ENCODE assay signal across 8 cellular contexts in genomic region chr14:35404496-35405303, GRCh38. TPM values are rescaled to one million over a fixed set of nuclear protein-coding genes. Genes with fewer than 3 reads are reported as not detected.
DNase-seq lines count a peak whose midpoint lies in the region; ATAC-seq and TF ChIP-seq lines count a peak whose summit lies in the region.

Gene NFKBIA, minus strand, starts transcription at chr14:35404749. Its CDS starts 105 bp downstream, at chr14:35404644.

- peak; percentile 100 for TF ChIP-seq POLR2A in GM15510 (IDR thresholded peaks at IDR 0.05; ENCODE audit: borderline replicate concordance, extremely low read depth, insufficient read length)
- peak; percentile 85 to 97 for TF ChIP-seq POLR2A in uterus (IDR thresholded peaks at IDR 0.05)

- H3K36me3 ChIP-seq in left ventricle myocardium inferior (peaks cover 40% of the 10 kb centered on the region), uterus (no peaks in the 10 kb centered on the region)

- H3K27ac ChIP-seq in left ventricle myocardium inferior (replicated peaks), result peak within 1 kb of the TSS; percentile 100
- H3K27ac ChIP-seq in uterus, result peak within 1 kb of the TSS; percentile 98 to 100

- H3K4me3 ChIP-seq in left ventricle myocardium inferior, result peak within 1 kb of the TSS; percentile 89
- peak within 1 kb of the TSS; percentile 83 to 99 for H3K4me3 ChIP-seq in uterus

- peak; percentile 57 for ATAC-seq in HG02852 (IDR thresholded peaks at IDR 0.05; ENCODE audit: unreplicated experiment)

- H3K9me3 ChIP-seq in left ventricle myocardium inferior (replicated peaks), result no peaks in the 10 kb centered on the region
- H3K9me3 ChIP-seq in uterus, result no peaks in the 10 kb centered on the region

- peaks cover 86% of the 10 kb centered on the region for H3K4me1 ChIP-seq in left ventricle myocardium inferior
- H3K4me1 ChIP-seq in uterus, result peaks cover 8% of the 10 kb centered on the region in 2 donors

- TF ChIP-seq CTCF in left ventricle myocardium inferior (IDR thresholded peaks at IDR 0.05; ENCODE audit: borderline replicate concordance) (peak; percentile 34), uterus (IDR thresholded peaks at IDR 0.05) (peak in 3 of 4 experiments; percentile 11 to 65 (median 41))

- intact Hi-C loops in T-helper 1 cell treated with Interleukin-12 subunit alpha and Interleukin-12 subunit beta and Interleukin-4 antibody, amounts not matched to agents 30 ng/mL and 1 ng/mL, for 36 hours (cut with micrococcal nuclease), result loop anchor here (1.0 to 10.0 kb wide), 11 partner anchors 12 to 940 kb away; partner anchors contain the start of genes FAM177A1, PRORP, PSMA6 and SPTSSA
- intact Hi-C loops in left ventricle myocardium inferior (cut with micrococcal nuclease), result loop anchor here (5.0 to 10.0 kb wide), 2 partner anchors 70 to 112 kb away; partner anchors contain the start of gene PSMA6
- intact Hi-C loops in uterus (cut with DNase I; ENCODE audit: low total_unique reads), result loop anchor here (5.0 kb wide), 1 partner anchor 142 kb away; no protein-coding TSS in a partner anchor

- DNase-seq in NCI-H146 (lab: John Stamatoyannopoulos, UW) (peak; percentile 73), amniotic epithelial cell (ENCODE audit: low read depth) (peak; percentile 82), left ventricle myocardium inferior (peak; percentile 94), pulmonary artery endothelial cell (ENCODE audit: low read depth, low spot score) (peak; percentile 54), uterus (peak; percentile 89 to 93)

- H3K27me3 ChIP-seq in left ventricle myocardium inferior (ENCODE audit: low read depth) (no peaks in the 10 kb centered on the region), uterus (no peaks in the 10 kb centered on the region)

RNA-seq across cellular contexts. Expression of gene NFKBIA, which starts in this region (rescaled TPM):
- 480 and 498 TPM in 2 replicates for total RNA-seq in T-helper 1 cell treated with Interleukin-12 subunit alpha and Interleukin-12 subunit beta and Interleukin-4 antibody, amounts not matched to agents 30 ng/mL and 1 ng/mL, for 36 hours
- total RNA-seq in left ventricle myocardium inferior (78.0 TPM), pulmonary artery endothelial cell (128 and 166 TPM in 2 replicates), uterus (100 to 1,000 TPM; 112 to 387 (median 295) TPM)

Comparison
In these comparisons a context has a peak if more than half of its experiments do, and no peak if none do; other contexts are left out.
1. Peak in every context shown above with its lines: DNase-seq, ATAC-seq, H3K4me3 ChIP-seq and H3K27ac ChIP-seq.